ENCODE assay signal across 12 cellular contexts in genomic region chr5:127206320-127207113, GRCh38.
DNase-seq lines count a peak whose midpoint lies in the region; ATAC-seq and TF ChIP-seq lines count a peak whose summit lies in the region.
"Had no signal": no experiment of that assay in that cellular context is flagged by ENCODE, and none has a peak within 500 bp of the region (broad histone marks: within the 10 kb centered on the region; RNA-seq: fewer than 3 reads in every experiment).

No MANE protein-coding gene starts in this region.

- H2AFZ ChIP-seq in fibroblast of lung (ENCODE audit: low read length) = no peak overlapping the region

- CTCF ChIA-PET in Panc1 (lab: Charles Lee) = no interaction called here

- no peaks in the 10 kb centered on the region for H3K79me2 ChIP-seq in fibroblast of lung (ENCODE audit: control insufficient read depth, insufficient read depth, low read length)

- no peaks in the 10 kb centered on the region for H4K20me1 ChIP-seq in fibroblast of lung (ENCODE audit: control insufficient read depth, extremely low read depth, insufficient read depth, low read length)

- ATAC-seq in Panc1 = peak; percentile 66; the same call in 1 of the 2 replicates
- ATAC-seq in GM19023 (IDR thresholded peaks at IDR 0.05; ENCODE audit: unreplicated experiment) = no peak
- ATAC-seq in HG03565 (IDR thresholded peaks at IDR 0.05; ENCODE audit: unreplicated experiment) = no peak
- ATAC-seq: activated T-cell treated with anti-CD3 and anti-CD28 coated beads, Interleukin-2, amount 50 U/mL, for 72 hours had no signal

- H3K27me3 ChIP-seq in Panc1 (ENCODE audit: control insufficient read depth, insufficient read depth, low read length) = no peaks in the 10 kb centered on the region
- H3K27me3 ChIP-seq in fibroblast of lung (ENCODE audit: control insufficient read depth, insufficient read depth, low read length) = no peaks in the 10 kb centered on the region
- H3K27me3 ChIP-seq: testis had no signal

- peak; percentile 10 for DNase-seq in NCI-H2107 treated with DMSO at 0.1 percent for 48 hours (lab: John Stamatoyannopoulos, UW; ENCODE audit: unreplicated experiment)
- DNase-seq in NCI-H2107 (lab: John Stamatoyannopoulos, UW) = no peak
- peak; percentile 56 for DNase-seq in Panc1 (ENCODE audit: low read depth, low spot score)
- DNase-seq in fibroblast of lung (ENCODE audit: low read depth in 2 of 2) = peak; percentile 86 to 88
- DNase-seq in superior temporal gyrus (ENCODE audit: extremely low spot score) = peak; percentile 49
- no peak for DNase-seq in T-helper 9 cell
- DNase-seq: activated T-cell treated with anti-CD3 and anti-CD28 coated beads, Interleukin-2, amount 50 U/mL, for 72 hours; effector CD8-positive, alpha-beta T cell; KBM-7; testis had no signal

- intact Hi-C loops in Panc1 (cut with micrococcal nuclease; ENCODE audit: unreplicated experiment) = no loop called here

- H3K36me3 ChIP-seq in Panc1 (ENCODE audit: control insufficient read depth, insufficient read depth, low read length) = no peaks in the 10 kb centered on the region
- no peaks in the 10 kb centered on the region for H3K36me3 ChIP-seq in fibroblast of lung (ENCODE audit: control insufficient read depth, insufficient read depth, low read length)

- no peak overlapping the region for H3K4me2 ChIP-seq in fibroblast of lung (ENCODE audit: extremely low read depth, insufficient read depth, low read length)

- no peaks in the 10 kb centered on the region for H3K9me3 ChIP-seq in Panc1 (ENCODE audit: control insufficient read depth, insufficient read depth, low read depth, low read length)
- H3K9me3 ChIP-seq in fibroblast of lung (ENCODE audit: control insufficient read depth, insufficient read depth, low read depth, low read length) = no peaks in the 10 kb centered on the region
- H3K9me3 ChIP-seq: testis had no signal

- POLR2A ChIA-PET in Panc1 (lab: Charles Lee) = no interaction called here

- in situ Hi-C loops in Panc1 (cut with HindIII; ENCODE audit: low pct_unique_long_range_greater_than_20kb, low sequenced_read_pairs) = no loop called here

- no TSS peak for BruUV-seq in Panc1 (replicated peaks; lab: Mats Ljungman, UMichigan)

- H3K4me1 ChIP-seq in Panc1 (ENCODE audit: control insufficient read depth, insufficient read depth, low read length) (no peaks in the 10 kb centered on the region), fibroblast of lung (ENCODE audit: control insufficient read depth, extremely low read depth, insufficient read depth, low read length) (no peaks in the 10 kb centered on the region)
- H3K4me1 ChIP-seq: testis had no signal

- no peak overlapping the region for H3K9ac ChIP-seq in fibroblast of lung (ENCODE audit: insufficient read depth, low read length)

- H3K27ac ChIP-seq in Panc1 (ENCODE audit: low read length) (no peak overlapping the region), fibroblast of lung (ENCODE audit: insufficient read depth, low read length) (no peak overlapping the region)
- H3K27ac ChIP-seq: testis had no signal

- H3K4me3 ChIP-seq in Panc1 (ENCODE audit: low read depth in 2 of 2, low read length in 2 of 2) (no peak overlapping the region), fibroblast of lung (replicated peaks in 1 of 4; ENCODE audit: control extremely low read depth in 1 of 4, insufficient read depth in 1 of 4, low read depth in 3 of 4, low read length in 4 of 4) (no peak overlapping the region)
- H3K4me3 ChIP-seq: testis had no signal

- TF ChIP-seq CTCF in Panc1 (IDR thresholded peaks at IDR 0.05) (no peak), fibroblast of lung (conservative IDR thresholded peaks at IDR 0.05 in 1 of 2, IDR thresholded peaks at IDR 0.05 in 1 of 2; ENCODE audit: low read depth in 1 of 2, low read length in 2 of 2) (no peak)

Comparison
In these comparisons a context has a peak if more than half of its experiments do, and no peak if none do; other contexts are left out.
1. DNase-seq: peak in NCI-H2107 treated with DMSO at 0.1 percent for 48 hours (single experiment), Panc1 (single experiment), fibroblast of lung (2 of 2) and superior temporal gyrus (single experiment); none in NCI-H2107 (single experiment) and T-helper 9 cell (single experiment).